ENCODE assay signal across 14 cellular contexts in the genomic region with DNA sequence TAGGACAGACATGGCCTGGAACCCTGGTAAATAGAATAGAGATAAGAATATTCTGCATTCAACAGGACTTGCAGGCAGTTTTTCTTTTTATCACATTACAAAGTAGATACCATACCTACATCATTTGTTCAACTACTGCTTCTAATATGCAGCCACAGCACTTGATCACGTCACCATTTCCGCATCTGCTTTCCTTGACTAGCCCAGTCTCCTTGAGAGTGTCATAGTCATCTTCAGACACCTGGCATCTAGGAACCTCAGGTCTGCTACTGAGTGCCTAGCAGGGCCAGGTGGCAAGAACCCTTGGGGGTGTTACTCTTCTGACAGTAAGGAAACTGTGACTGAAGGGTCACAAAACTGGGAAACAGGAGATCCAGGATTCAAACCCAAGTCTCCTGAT.
A peak's percentile ranks its signal among the peaks of the same experiment; 100 is the strongest.
DNase-seq lines count a peak whose midpoint lies in the region; ATAC-seq and TF ChIP-seq lines count a peak whose summit lies in the region.
"Had no signal": no experiment of that assay in that cellular context is flagged by ENCODE, and none has a peak within 500 bp of the region (broad histone marks: within the 10 kb centered on the region; RNA-seq: fewer than 3 reads in every experiment).

No MANE protein-coding gene starts in this region.

- CTCF ChIA-PET in HEK293T (lab: Yijun Ruan, JAX): interaction anchor here (1.8 kb wide), 1 partner anchor 107 kb away, joined by 5 read pairs; no protein-coding TSS in a partner anchor

- H3F3A ChIP-seq in MM.1S (ENCODE audit: insufficient read depth, low read length): peaks cover 13% of the 10 kb centered on the region

- ATAC-seq in stimulated activated naive CD8-positive, alpha-beta T cell treated with anti-CD3 and anti-CD28 coated beads, Interleukin-15, amount 100 ng/mL, for 72 hours: peak; percentile 21
- ATAC-seq in stimulated activated naive CD8-positive, alpha-beta T cell treated with anti-CD3 and anti-CD28 coated beads, Interleukin-15, Interleukin-2, amounts not matched to agents 100 U/mL and 50 U/mL, for 24 hours: no peak
- no peak for ATAC-seq in GM19397 (IDR thresholded peaks at IDR 0.05; ENCODE audit: unreplicated experiment)
- ATAC-seq: CD8-positive, alpha-beta T cell had no signal

- POLR2A ChIA-PET in HEK293T (lab: Yijun Ruan, JAX): no interaction called here

- no peaks in the 10 kb centered on the region for H3K79me2 ChIP-seq in MM.1S (ENCODE audit: low read length)

- H4K20me1 ChIP-seq in MM.1S (ENCODE audit: insufficient read depth, low read length): no peaks in the 10 kb centered on the region

- H3K27ac ChIP-seq in MM.1S (ENCODE audit: low read length): peak overlapping the region; percentile 97

- TF ChIP-seq CTCF in MM.1S (IDR thresholded peaks at IDR 0.05; ENCODE audit: low read length) (no peak), chondrocyte (IDR thresholded peaks at IDR 0.05) (no peak)

- peaks cover 8% of the 10 kb centered on the region for H3K4me1 Mint-ChIP-seq in stimulated activated naive CD8-positive, alpha-beta T cell treated with anti-CD3 and anti-CD28 coated beads, Interleukin-15, amount 100 ng/mL, for 72 hours
- peaks cover 21% of the 10 kb centered on the region for H3K4me1 Mint-ChIP-seq in chondrocyte (ENCODE audit: low read depth)

- peaks cover 21% of the 10 kb centered on the region for H3K4me1 ChIP-seq in MM.1S (ENCODE audit: low read length)
- H3K4me1 ChIP-seq: HAP-1 had no signal

- H3K4me3 Mint-ChIP-seq in stimulated activated naive CD8-positive, alpha-beta T cell treated with anti-CD3 and anti-CD28 coated beads, Interleukin-15, amount 100 ng/mL, for 72 hours: no peak overlapping the region
- H3K4me3 Mint-ChIP-seq in chondrocyte (ENCODE audit: unreplicated experiment): no peak overlapping the region
- H3K4me3 Mint-ChIP-seq: CD8-positive, alpha-beta T cell had no signal

- peaks cover 6% of the 10 kb centered on the region for H3K27me3 Mint-ChIP-seq in stimulated activated naive CD8-positive, alpha-beta T cell treated with anti-CD3 and anti-CD28 coated beads, Interleukin-15, amount 100 ng/mL, for 72 hours
- H3K27me3 Mint-ChIP-seq in chondrocyte (ENCODE audit: low read depth): no peaks in the 10 kb centered on the region

- no peaks in the 10 kb centered on the region for H3K9me3 Mint-ChIP-seq in stimulated activated naive CD8-positive, alpha-beta T cell treated with anti-CD3 and anti-CD28 coated beads, Interleukin-15, amount 100 ng/mL, for 72 hours
- no peaks in the 10 kb centered on the region for H3K9me3 Mint-ChIP-seq in chondrocyte (ENCODE audit: low read depth)
- H3K9me3 Mint-ChIP-seq: CD8-positive, alpha-beta T cell had no signal

- H3K4me3 ChIP-seq in MM.1S (ENCODE audit: low read length): no peak overlapping the region
- H3K4me3 ChIP-seq: HAP-1 had no signal

- H3K27ac Mint-ChIP-seq in stimulated activated naive CD8-positive, alpha-beta T cell treated with anti-CD3 and anti-CD28 coated beads, Interleukin-15, amount 100 ng/mL, for 72 hours: no peak overlapping the region
- H3K27ac Mint-ChIP-seq in chondrocyte (ENCODE audit: unreplicated experiment): no peak overlapping the region
- H3K27ac Mint-ChIP-seq: CD8-positive, alpha-beta T cell had no signal

- H3K4me2 ChIP-seq in MM.1S (ENCODE audit: low read depth, low read length): peak overlapping the region; percentile 30; the same call in 1 of the 2 replicates

- no peaks in the 10 kb centered on the region for H3K9me2 ChIP-seq in MM.1S (replicated peaks; ENCODE audit: insufficient read depth, low read length)

- peak overlapping the region; percentile 49 for H3K9ac ChIP-seq in MM.1S (ENCODE audit: low read length)

- no peaks in the 10 kb centered on the region for H3K36me3 ChIP-seq in MM.1S (replicated peaks; ENCODE audit: insufficient read depth, low read length)
- H3K36me3 ChIP-seq: HAP-1 had no signal

- peaks cover 6% of the 10 kb centered on the region for H3K36me3 Mint-ChIP-seq in chondrocyte (ENCODE audit: low read depth)

- no peak for DNase-seq in stimulated activated naive CD8-positive, alpha-beta T cell treated with anti-CD3 and anti-CD28 coated beads, Interleukin-15, amount 100 ng/mL, for 72 hours
- no peak for DNase-seq in stimulated activated naive CD8-positive, alpha-beta T cell treated with anti-CD3 and anti-CD28 coated beads, Interleukin-15, Interleukin-2, amounts not matched to agents 100 U/mL and 50 U/mL, for 24 hours
- DNase-seq in MM.1S: peak; percentile 90
- DNase-seq in chondrocyte (ENCODE audit: low spot score): peak; percentile 8
- DNase-seq in 8988T: no peak
- no peak for DNase-seq in HEK293T (ENCODE audit: extremely low spot score)
- DNase-seq: C1 segment of cervical spinal cord; CD8-positive, alpha-beta T cell; DMS153; DND-41; GOT3 had no signal

- no peak overlapping the region for H2AFZ ChIP-seq in MM.1S (ENCODE audit: low read length)

- no peaks in the 10 kb centered on the region for H3K9me3 ChIP-seq in MM.1S (replicated peaks; ENCODE audit: insufficient read depth, low read length)
- H3K9me3 ChIP-seq: Caco-2, HAP-1 had no signal

- no peaks in the 10 kb centered on the region for H3K27me3 ChIP-seq in MM.1S (replicated peaks; ENCODE audit: insufficient read depth, low read length)

TF ChIP-seq in HEK293T, 16 proteins besides CTCF, POLR2A, EP300 and RAD21:
- no peak for TF ChIP-seq L3MBTL2 (conservative IDR thresholded peaks at IDR 0.05)
- TF ChIP-seq CTBP1 (IDR thresholded peaks at IDR 0.05; ENCODE audit: borderline replicate concordance): no peak
- no peak for TF ChIP-seq TARDBP (IDR thresholded peaks at IDR 0.05)
- TF ChIP-seq SUZ12 (IDR thresholded peaks at IDR 0.05): no peak
- no peak for TF ChIP-seq FOXK2 (IDR thresholded peaks at IDR 0.05)
- TF ChIP-seq SP1 (IDR thresholded peaks at IDR 0.05): no peak
- no peak for TF ChIP-seq PKNOX1 (IDR thresholded peaks at IDR 0.05)
- no peak for TF ChIP-seq FOXA1 (IDR thresholded peaks at IDR 0.05)
- TF ChIP-seq ELF4 (IDR thresholded peaks at IDR 0.05): no peak
- no peak for TF ChIP-seq LEF1 (IDR thresholded peaks at IDR 0.05; ENCODE audit: borderline replicate concordance)
- TF ChIP-seq FOXM1 (IDR thresholded peaks at IDR 0.05; ENCODE audit: borderline replicate concordance): no peak
- TF ChIP-seq NFRKB (IDR thresholded peaks at IDR 0.05): no peak
- no peak for TF ChIP-seq HDGF (IDR thresholded peaks at IDR 0.05; ENCODE audit: borderline replicate concordance)
- no peak for TF ChIP-seq BHLHE40 (IDR thresholded peaks at IDR 0.05; ENCODE audit: borderline replicate concordance)
- no peak for TF ChIP-seq ARNT (IDR thresholded peaks at IDR 0.05)
- no peak for TF ChIP-seq ZNF384 (IDR thresholded peaks at IDR 0.05)

Comparison
In these comparisons a context has a peak if more than half of its experiments do, and no peak if none do; other contexts are left out.
1. DNase-seq: peak in MM.1S (single experiment) and chondrocyte (single experiment); none in stimulated activated naive CD8-positive, alpha-beta T cell treated with anti-CD3 and anti-CD28 coated beads, Interleukin-15, amount 100 ng/mL, for 72 hours (0 of 2), stimulated activated naive CD8-positive, alpha-beta T cell treated with anti-CD3 and anti-CD28 coated beads, Interleukin-15, Interleukin-2, amounts not matched to agents 100 U/mL and 50 U/mL, for 24 hours (single experiment), 8988T (single experiment) and HEK293T (single experiment).